27 cellular contexts compared by ENCODE assay signal in the genomic region with DNA sequence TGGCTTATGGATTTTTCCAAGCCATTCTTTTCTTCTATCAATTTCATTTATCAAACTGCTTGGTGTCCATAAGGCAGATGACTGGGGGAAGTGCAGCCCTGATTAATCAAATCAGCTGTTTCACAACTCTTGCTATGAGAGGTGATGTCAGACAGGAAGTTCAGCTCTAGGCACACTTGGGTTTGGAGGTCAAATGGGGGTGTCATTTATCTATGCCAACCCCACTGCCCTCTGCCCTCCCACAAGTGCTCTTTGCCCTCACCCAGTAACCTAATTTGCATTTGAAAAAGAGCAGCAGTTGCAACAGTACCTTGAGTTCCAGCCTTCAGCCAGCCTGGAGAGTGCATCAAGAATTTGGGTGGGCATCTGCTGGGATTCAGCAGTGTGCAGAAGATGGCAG.
"Had no signal": no experiment of that assay in that cellular context is flagged by ENCODE, and none has a peak within 500 bp of the region (broad histone marks: within the 10 kb centered on the region; RNA-seq: fewer than 3 reads in every experiment).

No MANE protein-coding gene starts in this region.

- H3K9ac ChIP-seq: parathyroid adenoma had no signal

- H3K4me3 ChIP-seq: dorsolateral prefrontal cortex, esophagus muscularis mucosa, gastroesophageal sphincter, smooth muscle cell, suprapubic skin, transverse colon, vagina had no signal

- H3K27ac ChIP-seq: dorsolateral prefrontal cortex, esophagus muscularis mucosa, foreskin keratinocyte, gastroesophageal sphincter, neutrophil, parathyroid adenoma, suprapubic skin, transverse colon, vagina had no signal

- H3K36me3 ChIP-seq: esophagus muscularis mucosa, gastroesophageal sphincter, neutrophil, suprapubic skin, transverse colon, vagina had no signal

- H3K9me3 ChIP-seq: esophagus muscularis mucosa, gastroesophageal sphincter, neutrophil, suprapubic skin, transverse colon, vagina had no signal

- H3K27ac Mint-ChIP-seq: naive thymus-derived CD4-positive, alpha-beta T cell; nephron; progenitor cell of endocrine pancreas; stimulated activated naive CD8-positive, alpha-beta T cell treated with anti-CD3 and anti-CD28 coated beads, Interleukin-15, amount 100 ng/mL, for 72 hours had no signal

- ATAC-seq: foreskin keratinocyte; gastroesophageal sphincter; naive thymus-derived CD4-positive, alpha-beta T cell; sciatic nerve; stimulated activated naive CD8-positive, alpha-beta T cell treated with anti-CD3 and anti-CD28 coated beads, Interleukin-15, amount 100 ng/mL, for 72 hours had no signal

- H3K9me3 Mint-ChIP-seq: naive thymus-derived CD4-positive, alpha-beta T cell; nephron; stimulated activated naive CD8-positive, alpha-beta T cell treated with anti-CD3 and anti-CD28 coated beads, Interleukin-15, amount 100 ng/mL, for 72 hours had no signal

- H3K79me2 ChIP-seq: parathyroid adenoma had no signal

- H3K27me3 Mint-ChIP-seq: stimulated activated naive CD8-positive, alpha-beta T cell treated with anti-CD3 and anti-CD28 coated beads, Interleukin-15, amount 100 ng/mL, for 72 hours had no signal

- H3K36me3 Mint-ChIP-seq: naive thymus-derived CD4-positive, alpha-beta T cell had no signal

- H3K4me1 ChIP-seq: esophagus muscularis mucosa, foreskin keratinocyte, gastroesophageal sphincter, parathyroid adenoma, suprapubic skin, transverse colon, vagina had no signal

- DNase-seq: dorsolateral prefrontal cortex; effector CD8-positive, alpha-beta T cell; foreskin keratinocyte; glutamatergic neuron; hypothalamus; mesenchymal stem cell; midbrain; naive thymus-derived CD4-positive, alpha-beta T cell; stimulated activated CD4-positive, alpha-beta T cell treated with anti-CD3 and anti-CD28 coated beads, Interleukin-12 subunit alpha, Interleukin-12 subunit beta, amount 100 ng/mL, for 4 hours; stimulated activated CD4-positive, alpha-beta T cell treated with anti-CD3 and anti-CD28 coated beads, Interleukin-1b, Interleukin-23, amount 100 ng/mL, for 48 hours; stimulated activated CD4-positive, alpha-beta T cell treated with anti-CD3 and anti-CD28 coated beads, Interleukin-4, amount 100 ng/mL, for 1 hour; stimulated activated CD8-positive, alpha-beta memory T cell treated with anti-CD3 and anti-CD28 coated beads, Interleukin-4, amount 100 ng/mL, for 48 hours; stimulated activated naive CD4-positive, alpha-beta T cell; stimulated activated naive CD8-positive, alpha-beta T cell treated with anti-CD3 and anti-CD28 coated beads, Interleukin-15, amount 100 ng/mL, for 72 hours; transverse colon had no signal

- H3K4me3 Mint-ChIP-seq: naive thymus-derived CD4-positive, alpha-beta T cell; nephron; stimulated activated naive CD8-positive, alpha-beta T cell treated with anti-CD3 and anti-CD28 coated beads, Interleukin-15, amount 100 ng/mL, for 72 hours had no signal

- H3K27me3 ChIP-seq: neutrophil, suprapubic skin, transverse colon, vagina had no signal

- H3K4me1 Mint-ChIP-seq: naive thymus-derived CD4-positive, alpha-beta T cell; stimulated activated naive CD8-positive, alpha-beta T cell treated with anti-CD3 and anti-CD28 coated beads, Interleukin-15, amount 100 ng/mL, for 72 hours had no signal

- H2AFZ ChIP-seq: parathyroid adenoma had no signal

- FAIRE-seq: endothelial cell of umbilical vein, keratinocyte had no signal

- H3K4me2 ChIP-seq: smooth muscle cell had no signal
